18 cellular contexts compared by ENCODE assay signal in genomic region chr7:133783276-133783675, GRCh38.
DNase-seq lines count a peak whose midpoint lies in the region; ATAC-seq and TF ChIP-seq lines count a peak whose summit lies in the region.
"Had no signal": no experiment of that assay in that cellular context is flagged by ENCODE, and none has a peak within 500 bp of the region (broad histone marks: within the 10 kb centered on the region; RNA-seq: fewer than 3 reads in every experiment).

No MANE protein-coding gene starts in this region.

- H3K27ac Mint-ChIP-seq in nephron: peak overlapping the region; percentile 13 to 58 (median 28)
- H3K27ac Mint-ChIP-seq: CD4-positive, alpha-beta T cell had no signal

- H3K4me3 Mint-ChIP-seq in nephron: no peak overlapping the region
- H3K4me3 Mint-ChIP-seq: CD4-positive, alpha-beta T cell had no signal

- no peak overlapping the region for H4K5ac ChIP-seq in mesendoderm (ENCODE audit: low read length)

- 0 out of 2 replicates have a peak, but pooled peaks cover 5% of the 10 kb centered on the region for H3K36me3 ChIP-seq in PC-3 (ENCODE audit: low read depth, low read length)
- H3K36me3 ChIP-seq in mesendoderm (ENCODE audit: control insufficient read depth, insufficient read depth, low read length): no peaks in the 10 kb centered on the region
- H3K36me3 ChIP-seq: SJCRH30 had no signal

- H3K9me3 ChIP-seq in PC-3 (ENCODE audit: low read length): no peaks in the 10 kb centered on the region
- H3K9me3 ChIP-seq: Caco-2, SJCRH30 had no signal

- H3K27me3 Mint-ChIP-seq in nephron (ENCODE audit: low read depth): no peaks in the 10 kb centered on the region
- H3K27me3 Mint-ChIP-seq: CD4-positive, alpha-beta T cell had no signal

- WGBS in mesendoderm (ENCODE audit: extremely low coverage, insufficient coverage, low lambda C conversion rate): no CpG with 5 or more reads among the region's 2 CpGs

- no peaks in the 10 kb centered on the region for H3K9me3 Mint-ChIP-seq in nephron
- H3K9me3 Mint-ChIP-seq: CD4-positive, alpha-beta T cell had no signal

- H3K79me1 ChIP-seq in mesendoderm (ENCODE audit: low read length): no peaks in the 10 kb centered on the region

- H3K9me2 ChIP-seq in PC-3 (replicated peaks; ENCODE audit: low read length): no peaks in the 10 kb centered on the region

- CTCF ChIA-PET in PC-3 (lab: Charles Lee): no interaction called here

- H3K56ac ChIP-seq in mesendoderm (ENCODE audit: low read length): no peak overlapping the region

- H3K9ac ChIP-seq in PC-3 (ENCODE audit: low read length) (no peak overlapping the region), mesendoderm (ENCODE audit: low read length) (no peak overlapping the region)
- H3K9ac ChIP-seq: GM23248 had no signal

- peak; percentile 91 for ATAC-seq in PC-3
- ATAC-seq: GM12878, Panc1 had no signal

- no peaks in the 10 kb centered on the region for H3K79me2 ChIP-seq in PC-3 (ENCODE audit: low read length)
- H3K79me2 ChIP-seq in mesendoderm (ENCODE audit: control insufficient read depth, insufficient read depth, low read length): no peaks in the 10 kb centered on the region

- H4K20me1 ChIP-seq in PC-3 (ENCODE audit: low read length): no peaks in the 10 kb centered on the region

- H3K23ac ChIP-seq in mesendoderm (ENCODE audit: low read length): no peak overlapping the region

- peak; percentile 26 for DNase-seq in EL
- DNase-seq in PC-3: peak; percentile 82
- peak; percentile 9 for DNase-seq in fibroblast of gingiva (ENCODE audit: low read depth)
- DNase-seq in NCI-H774 (lab: John Stamatoyannopoulos, UW): no peak
- no peak for DNase-seq in mesendoderm
- DNase-seq in ecto neural progenitor cell (ENCODE audit: low spot score): no peak
- DNase-seq: Caco-2; CD4-positive, alpha-beta T cell; GM23248; HCEC 1CT; NCI-H187; NCI-H2107; NCI-H2227 treated with DMSO at 0.1 percent for 48 hours; NCI-H524; SJCRH30 had no signal

- H3K4me3 ChIP-seq in PC-3 (ENCODE audit: low read length) (no peak overlapping the region), mesendoderm (ENCODE audit: low read length) (no peak overlapping the region)
- H3K4me3 ChIP-seq: GM12878, GM23248, SJCRH30 had no signal

- no peak overlapping the region for H3K18ac ChIP-seq in mesendoderm (ENCODE audit: low read length)

- no peak overlapping the region for H2AK5ac ChIP-seq in mesendoderm (ENCODE audit: low read length)

- H2AFZ ChIP-seq in PC-3 (ENCODE audit: low read length): no peak overlapping the region
- H2AFZ ChIP-seq: GM23248 had no signal

- H3K27me3 ChIP-seq in PC-3 (ENCODE audit: low read length): no peaks in the 10 kb centered on the region
- H3K27me3 ChIP-seq in mesendoderm (ENCODE audit: insufficient read depth, low read length, poor library complexity): no peaks in the 10 kb centered on the region
- H3K27me3 ChIP-seq: SJCRH30 had no signal

- intact Hi-C loops in PC-3 (cut with micrococcal nuclease): no loop called here

- no peak overlapping the region for H4K8ac ChIP-seq in mesendoderm (ENCODE audit: low read depth, low read length)

- no peak overlapping the region for H2BK15ac ChIP-seq in mesendoderm (replicated peaks; ENCODE audit: low read depth)

- BruUV-seq in PC-3 (replicated peaks; lab: Mats Ljungman, UMichigan): no TSS peak

- H3K36me3 Mint-ChIP-seq in nephron (ENCODE audit: low read depth): peaks cover 7% of the 10 kb centered on the region

- TF ChIP-seq CTCF in PC-3 (conservative IDR thresholded peaks at IDR 0.05; ENCODE audit: low read depth, low read length): no peak
- no peak for TF ChIP-seq CTCF in nephron (IDR thresholded peaks at IDR 0.05; ENCODE audit: unreplicated experiment in 3 of 3)

- POLR2A ChIA-PET in PC-3 (lab: Charles Lee; ENCODE audit: unreplicated experiment): no interaction called here

- H3K4me1 ChIP-seq in PC-3 (ENCODE audit: insufficient read depth, low read length): peaks cover 4% of the 10 kb centered on the region
- no peaks in the 10 kb centered on the region for H3K4me1 ChIP-seq in mesendoderm (ENCODE audit: control insufficient read depth, low read depth, low read length)
- H3K4me1 ChIP-seq: Caco-2 had no signal

- no peak overlapping the region for H2BK120ac ChIP-seq in mesendoderm (ENCODE audit: low read depth, low read length)

- no peaks in the 10 kb centered on the region for H3F3A ChIP-seq in PC-3 (ENCODE audit: low read length, unreplicated experiment)

- H3K4me1 Mint-ChIP-seq in nephron: peaks cover 37% of the 10 kb centered on the region

- no peak overlapping the region for H3K27ac ChIP-seq in PC-3 (ENCODE audit: low read length)
- no peak overlapping the region for H3K27ac ChIP-seq in mesendoderm (ENCODE audit: low read depth, low read length)
- H3K27ac ChIP-seq: GM23248, SJCRH30 had no signal

- H3K4me2 ChIP-seq in PC-3 (ENCODE audit: low read length) (no peak overlapping the region), mesendoderm (ENCODE audit: low read length) (no peak overlapping the region)

- H3K4ac ChIP-seq in mesendoderm (ENCODE audit: low read depth, low read length): no peak overlapping the region

- H2BK5ac ChIP-seq in mesendoderm (ENCODE audit: low read length): no peak overlapping the region

Comparison
In these comparisons a context has a peak if more than half of its experiments do, and no peak if none do; other contexts are left out.
1. DNase-seq: peak in EL (single experiment), PC-3 (single experiment) and fibroblast of gingiva (single experiment); none in NCI-H774 (single experiment), mesendoderm (single experiment) and ecto neural progenitor cell (single experiment).